ENCODE assay signal across 8 cellular contexts in the genomic region with DNA sequence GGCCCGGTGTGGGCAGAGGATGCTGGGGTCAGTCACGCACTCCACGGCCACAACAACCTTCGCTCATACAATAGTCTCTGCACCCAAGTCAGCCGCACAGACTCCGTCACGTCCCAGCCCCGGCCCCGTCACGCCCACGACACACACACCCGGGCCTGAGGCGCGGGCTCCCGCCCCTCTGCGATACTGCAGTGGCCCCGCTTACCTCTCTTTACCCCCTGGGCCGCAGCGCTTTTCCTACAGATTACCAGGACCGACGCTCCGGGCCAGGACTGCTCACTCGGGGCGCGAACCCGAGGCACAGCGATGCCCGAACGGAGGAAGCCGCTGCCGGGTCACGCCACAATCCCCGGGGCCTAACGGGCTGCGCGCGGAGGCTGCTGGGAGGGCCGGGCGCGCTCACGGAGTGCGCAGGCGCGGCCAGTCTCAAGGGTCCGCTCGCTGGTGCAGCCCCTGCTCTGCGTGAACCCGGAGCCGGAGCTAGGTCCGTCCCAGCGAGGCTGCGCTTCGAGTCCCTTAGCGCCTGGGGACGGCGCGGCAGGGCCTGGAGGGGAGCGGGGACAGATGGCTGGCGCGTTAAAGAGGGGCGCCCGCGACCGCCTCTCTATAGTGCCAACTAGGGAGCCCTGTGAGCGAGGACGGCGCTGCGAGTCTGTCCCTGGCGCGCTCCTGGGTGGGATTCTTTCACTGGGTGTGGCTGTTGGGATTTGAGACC. TPM values are rescaled to one million over a fixed set of nuclear protein-coding genes. Genes with fewer than 3 reads are reported as not detected.
DNase-seq lines count a peak whose midpoint lies in the region; ATAC-seq and TF ChIP-seq lines count a peak whose summit lies in the region.

A gene (minus strand): TSS at position 358 of the 715 bp plus-strand sequence. CDS start 8,855 bp downstream, outside the sequence.

- no peaks in the 10 kb centered on the region for H3K36me3 ChIP-seq in Loucy (ENCODE audit: insufficient read depth, low read length)
- no peaks in the 10 kb centered on the region for H3K36me3 ChIP-seq in right atrium auricular region
- no peaks in the 10 kb centered on the region for H3K36me3 ChIP-seq in psoas muscle (ENCODE audit: insufficient read depth in 1 of 2, low read depth in 1 of 2)

- H3K4me3 ChIP-seq in Loucy (ENCODE audit: low read length, poor library complexity, severe bottlenecking), result peak within 1 kb of the TSS; percentile 81
- H3K4me3 ChIP-seq in right atrium auricular region, result peak within 1 kb of the TSS; percentile 75 to 96
- peak within 1 kb of the TSS; percentile 95 for H3K4me3 ChIP-seq in psoas muscle

- DNase-seq in COR-L47 (lab: John Stamatoyannopoulos, UW) (peak; percentile 46), T follicular helper cell (ENCODE audit: low read depth) (peak; percentile 46), amniotic epithelial cell (ENCODE audit: low read depth) (peak; percentile 67), right atrium auricular region (ENCODE audit: low spot score) (peak; percentile 72), psoas muscle (peak; percentile 85 to 86), ureter (ENCODE audit: low spot score) (peak; percentile 76)

- WGBS in psoas muscle, 3 donors, result 0 to 1% (median 1%) methylated on average over 56 to 70 of the region's 70 CpGs

- ATAC-seq in GM21526 (IDR thresholded peaks at IDR 0.05; ENCODE audit: low FRiP score, unreplicated experiment), result peak; percentile 69
- peak; percentile 89 to 99 (median 96) for ATAC-seq in psoas muscle

- peak within 1 kb of the TSS; percentile 97 for H2AFZ ChIP-seq in Loucy (ENCODE audit: low read length)

- H4K20me1 ChIP-seq in Loucy (ENCODE audit: insufficient read depth, low read length, poor library complexity, severe bottlenecking), result peaks cover 14% of the 10 kb centered on the region

- no peaks in the 10 kb centered on the region for H3K9me2 ChIP-seq in Loucy (replicated peaks; ENCODE audit: low read depth, low read length)

- H3K27me3 ChIP-seq in Loucy (ENCODE audit: insufficient read depth, low read length, poor library complexity, severe bottlenecking) (no peaks in the 10 kb centered on the region), right atrium auricular region (no peaks in the 10 kb centered on the region), psoas muscle (ENCODE audit: insufficient read depth in 3 of 3, low read length in 2 of 3) (peaks cover 0 to 21% (median 7%) of the 10 kb centered on the region in 3 donors)

- peak within 1 kb of the TSS; percentile 84 for H3K4me2 ChIP-seq in Loucy (ENCODE audit: low read depth, low read length, poor library complexity, severe bottlenecking)

- intact Hi-C loops in psoas muscle (cut with DNase I), result no loop called here

- no peaks in the 10 kb centered on the region for H3F3A ChIP-seq in Loucy (ENCODE audit: low read depth)

- peaks cover 25% of the 10 kb centered on the region for H3K4me1 ChIP-seq in Loucy (ENCODE audit: insufficient read depth, low read length, poor library complexity, severe bottlenecking)
- peaks cover 0 to 20% of the 10 kb centered on the region in 2 donors for H3K4me1 ChIP-seq in right atrium auricular region
- peaks cover 8% of the 10 kb centered on the region for H3K4me1 ChIP-seq in psoas muscle

- H3K27ac ChIP-seq in right atrium auricular region (peak within 1 kb of the TSS; percentile 89 to 92), psoas muscle (peak within 1 kb of the TSS; percentile 83)

- no peak for TF ChIP-seq CTCF in Loucy (conservative IDR thresholded peaks at IDR 0.05; ENCODE audit: low read length)
- no peak for TF ChIP-seq CTCF in right atrium auricular region (IDR thresholded peaks at IDR 0.05)
- TF ChIP-seq CTCF in psoas muscle (IDR thresholded peaks at IDR 0.05), result no peak

- H3K9me3 ChIP-seq in Loucy (ENCODE audit: insufficient read depth, low read depth, low read length), result no peaks in the 10 kb centered on the region
- no peaks in the 10 kb centered on the region for H3K9me3 ChIP-seq in right atrium auricular region
- peaks cover 11% of the 10 kb centered on the region for H3K9me3 ChIP-seq in psoas muscle

- peaks cover 50% of the 10 kb centered on the region for H3K79me2 ChIP-seq in Loucy (ENCODE audit: insufficient read depth, low read length)

- peak within 1 kb of the TSS; percentile 90 for H3K9ac ChIP-seq in Loucy (ENCODE audit: low read depth, low read length, poor library complexity, severe bottlenecking)

RNA-seq across cellular contexts. Expression of the gene that starts here (rescaled TPM):
- total RNA-seq in right atrium auricular region (1 to 10 TPM; 4.6 to 4.7 TPM), psoas muscle (1 to 10 TPM in 3 of 4 donors, under 1 TPM in 1; 0.55 to 2.1 (median 1.4) TPM), ureter (10.2 TPM)
- polyA plus RNA-seq in psoas muscle, result 1 to 10 TPM in 2 of 3 donors, under 1 TPM in 1; 1.00 to 1.2 (median 1.1) TPM

Comparison
In these comparisons a context has a peak if more than half of its experiments do, and no peak if none do; other contexts are left out.
1. Peak in every context shown above with its lines: DNase-seq, ATAC-seq, H3K4me3 ChIP-seq and H3K27ac ChIP-seq.